8 cellular contexts compared by ENCODE assay signal in genomic region chr11:95835768-95836488, GRCh38. TPM values are rescaled to one million over a fixed set of nuclear protein-coding genes. Genes with fewer than 3 reads are reported as not detected.
DNase-seq lines count a peak whose midpoint lies in the region; ATAC-seq and TF ChIP-seq lines count a peak whose summit lies in the region.

No MANE protein-coding gene starts in this region.

- TF ChIP-seq POLR2A in Peyer's patch (IDR thresholded peaks at IDR 0.05) = no peak
- TF ChIP-seq POLR2A in testis (IDR thresholded peaks at IDR 0.05) = no peak

- H3K4me3 ChIP-seq in Peyer's patch (no peak overlapping the region), fibroblast of the aortic adventitia (ENCODE audit: low read depth, low read length) (no peak overlapping the region), testis (no peak overlapping the region)

- peak; percentile 87 for ATAC-seq in GM21737 (IDR thresholded peaks at IDR 0.05; ENCODE audit: unreplicated experiment)

- H3K4me1 ChIP-seq in Peyer's patch = no peaks in the 10 kb centered on the region
- no peaks in the 10 kb centered on the region for H3K4me1 ChIP-seq in testis

- DNase-seq in Daoy (ENCODE audit: low read depth) (peak; percentile 79), KBM-7 (peak; percentile 73), Peyer's patch (peak; percentile 47 to 83 (median 52)), activated T-helper 1 cell treated with Interleukin-2 at 50 U/mL for 16 hours (ENCODE audit: low read depth) (peak; percentile 16), fibroblast of the aortic adventitia (ENCODE audit: low read depth) (peak; percentile 94), nucleus accumbens (lab: John Stamatoyannopoulos, UW) (peak in 36 of 56 donors; percentile 1 to 65 (median 20)), testis (peak; percentile 62)

- in situ Hi-C loops in KBM-7 (cut with MboI; ENCODE audit: low pct_unique_long_range_greater_than_20kb, low sequenced_read_pairs) = no loop called here

- intact Hi-C loops in testis (cut with DNase I; ENCODE audit: low total_unique reads) = no loop called here

- peak; percentile 48 to 92 (median 85) for TF ChIP-seq CTCF in Peyer's patch (IDR thresholded peaks at IDR 0.05)
- peak; percentile 88 for TF ChIP-seq CTCF in fibroblast of the aortic adventitia (IDR thresholded peaks at IDR 0.05; ENCODE audit: insufficient read depth, low read length)
- peak; percentile 55 to 86 (median 86) for TF ChIP-seq CTCF in testis (IDR thresholded peaks at IDR 0.05)

- 28 to 38% methylated on average over 3 of the region's 3 CpGs for WGBS in testis, 2 donors

- H3K36me3 ChIP-seq in Peyer's patch (peaks cover 0 to 44% (median 0%) of the 10 kb centered on the region in 3 donors), testis (ENCODE audit: low read depth, missing control alignments) (no peaks in the 10 kb centered on the region)

- H3K27me3 ChIP-seq in Peyer's patch (no peaks in the 10 kb centered on the region), testis (no peaks in the 10 kb centered on the region)

- H3K9me3 ChIP-seq in Peyer's patch (no peaks in the 10 kb centered on the region), testis (no peaks in the 10 kb centered on the region)

- H3K27ac ChIP-seq in Peyer's patch (no peak overlapping the region), testis (peak overlapping the region in 1 of 2 donors; percentile 5)

RNA-seq across cellular contexts. Expression of gene CEP57, which starts 45.6 kb away (rescaled TPM):
- 41.5 and 51.6 TPM in 2 replicates for total RNA-seq in Daoy (2014; rRNA removed; shearing (Covaris generic))
- total RNA-seq in Peyer's patch (10 to 100 TPM; 44.5 to 68.5 (median 57.0) TPM), fibroblast of the aortic adventitia (ENCODE audit: low replicate concordance) (26.8 and 68.1 TPM in 2 replicates), testis (10 to 100 TPM; 56.8 to 69.3 TPM)
- 52.5 TPM for polyA plus RNA-seq in testis (ENCODE audit: insufficient read depth, low read depth, low replicate concordance)

RNA-seq across cellular contexts. Expression of gene FAM76B, which starts 46.3 kb away (rescaled TPM):
- 14.3 and 22.1 TPM in 2 replicates for total RNA-seq in Daoy (2014; rRNA removed; shearing (Covaris generic))
- total RNA-seq in Peyer's patch (100 to 1,000 TPM in 1 of 4 donors, 10 to 100 TPM in 3; 43.1 to 149 (median 46.7) TPM), fibroblast of the aortic adventitia (ENCODE audit: low replicate concordance) (19.3 and 26.2 TPM in 2 replicates), testis (100 to 1,000 TPM in 1 of 2 donors, 10 to 100 TPM in 1; 81.0 to 122 TPM)
- polyA plus RNA-seq in testis (ENCODE audit: insufficient read depth, low read depth, low replicate concordance) = 53.7 TPM

Comparison
In these comparisons a context has a peak if more than half of its experiments do, and no peak if none do; other contexts are left out.
1. DNase-seq: peak in every context shown above with its lines; median percentile 94 in fibroblast of the aortic adventitia; 79 in Daoy; 73 in KBM-7; 62 in testis; 52 in Peyer's patch; 20 in nucleus accumbens; 16 in activated T-helper 1 cell treated with Interleukin-2 at 50 U/mL for 16 hours.